ENCODE assay signal across 28 cellular contexts in the genomic region with DNA sequence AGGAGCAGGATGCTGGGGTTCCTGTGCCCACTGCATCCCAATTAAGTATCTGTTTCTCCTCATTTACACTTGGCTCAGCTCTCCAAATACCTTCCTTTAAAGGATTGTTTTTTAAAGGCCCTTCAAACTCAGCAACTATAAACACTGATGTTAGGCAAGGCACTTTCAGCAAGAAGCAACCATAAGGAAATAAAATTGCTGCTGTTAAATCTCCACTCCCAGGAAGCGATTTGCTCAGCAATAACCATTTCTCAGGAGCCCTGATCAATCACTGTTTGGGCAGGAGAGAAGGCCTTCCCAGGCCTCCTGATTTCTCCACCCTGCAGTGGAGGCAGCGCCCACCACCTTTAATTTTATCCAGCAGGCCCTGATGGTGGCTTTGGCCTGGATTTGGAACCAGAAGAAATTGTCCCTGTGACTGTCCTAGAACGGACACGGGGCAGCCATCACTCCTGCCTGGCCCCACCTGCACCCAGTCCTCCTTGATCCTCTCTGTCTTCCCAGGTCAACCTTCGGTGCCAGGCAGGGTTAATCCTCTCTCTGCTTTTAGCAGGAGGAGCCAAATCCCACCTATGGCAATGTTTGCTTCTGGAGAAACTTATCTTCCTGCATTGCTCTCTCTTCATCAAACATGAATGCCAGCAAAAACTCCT.
DNase-seq lines count a peak whose midpoint lies in the region; ATAC-seq and TF ChIP-seq lines count a peak whose summit lies in the region.
"Had no signal": no experiment of that assay in that cellular context is flagged by ENCODE, and none has a peak within 500 bp of the region (broad histone marks: within the 10 kb centered on the region; RNA-seq: fewer than 3 reads in every experiment).

No MANE protein-coding gene starts in this region.

- no peaks in the 10 kb centered on the region for H3K36me3 Mint-ChIP-seq in activated CD4-positive, alpha-beta memory T cell treated with anti-CD3 and anti-CD28 coated beads, Interleukin-2, amount 10 ng/mL, durations not matched to agents 7 days and 5 days (ENCODE audit: low read depth)
- H3K36me3 Mint-ChIP-seq: activated naive CD8-positive, alpha-beta T cell; CD4-positive, CD25-positive, alpha-beta regulatory T cell; stimulated activated naive B cell treated with anti-CD40 and anti-IgM and Interleukin-4, amounts not matched to agents 10 μg/mL and 1 μg/mL and 100 μg/mL, for 72 hours; T-cell had no signal

- H3K9me3 Mint-ChIP-seq in activated CD4-positive, alpha-beta memory T cell treated with anti-CD3 and anti-CD28 coated beads, Interleukin-2, amount 10 ng/mL, durations not matched to agents 7 days and 5 days, result no peaks in the 10 kb centered on the region
- H3K9me3 Mint-ChIP-seq: activated CD4-positive, alpha-beta T cell treated with anti-CD3 and anti-CD28 coated beads, Interleukin-2, amount 10 ng/mL, durations not matched to agents 24 days and 14 days; endodermal cell; HFFc6; immature natural killer cell; naive thymus-derived CD4-positive, alpha-beta T cell; T-cell had no signal

- ATAC-seq in HG02938 (IDR thresholded peaks at IDR 0.05; ENCODE audit: unreplicated experiment) (no peak), HG02763 (IDR thresholded peaks at IDR 0.05; ENCODE audit: unreplicated experiment) (no peak), HG03039 (IDR thresholded peaks at IDR 0.05; ENCODE audit: unreplicated experiment) (no peak)
- ATAC-seq: A549; gastrocnemius medialis; naive thymus-derived CD4-positive, alpha-beta T cell; stimulated activated naive B cell treated with anti-CD40 and anti-IgM and Interleukin-4, amounts not matched to agents 10 μg/mL and 1 μg/mL and 100 μg/mL, for 72 hours; T-cell had no signal

- no peaks in the 10 kb centered on the region for H3K4me1 Mint-ChIP-seq in activated CD4-positive, alpha-beta memory T cell treated with anti-CD3 and anti-CD28 coated beads, Interleukin-2, amount 10 ng/mL, durations not matched to agents 7 days and 5 days
- H3K4me1 Mint-ChIP-seq: activated CD4-positive, alpha-beta T cell treated with anti-CD3 and anti-CD28 coated beads, Interleukin-2, amount 10 ng/mL, durations not matched to agents 24 days and 14 days; CD4-positive, CD25-positive, alpha-beta regulatory T cell; immature natural killer cell; stimulated activated naive B cell treated with anti-CD40 and anti-IgM and Interleukin-4, amounts not matched to agents 10 μg/mL and 1 μg/mL and 100 μg/mL, for 72 hours; T-cell had no signal

- no peaks in the 10 kb centered on the region for H3K9me3 ChIP-seq in left ventricle myocardium inferior (replicated peaks)
- H3K9me3 ChIP-seq: A549, gastrocnemius medialis had no signal

- H3K4me3 Mint-ChIP-seq in activated CD4-positive, alpha-beta memory T cell treated with anti-CD3 and anti-CD28 coated beads, Interleukin-2, amount 10 ng/mL, durations not matched to agents 7 days and 5 days, result no peak overlapping the region
- H3K4me3 Mint-ChIP-seq: activated CD4-positive, alpha-beta T cell treated with anti-CD3 and anti-CD28 coated beads, Interleukin-2, amount 10 ng/mL, durations not matched to agents 24 days and 14 days; activated naive CD8-positive, alpha-beta T cell; CD4-positive, CD25-positive, alpha-beta regulatory T cell; endodermal cell; HFFc6; immature natural killer cell; naive thymus-derived CD4-positive, alpha-beta T cell; stimulated activated naive B cell treated with anti-CD40 and anti-IgM and Interleukin-4, amounts not matched to agents 10 μg/mL and 1 μg/mL and 100 μg/mL, for 72 hours; T-cell had no signal

- intact Hi-C loops in left ventricle myocardium inferior (cut with micrococcal nuclease), result no loop called here
- intact Hi-C loops in cardiac septum (cut with DNase I), result loop anchor here (5.0 kb wide), 1 partner anchor 49 kb away; no protein-coding TSS in a partner anchor

- H3K4me3 ChIP-seq in left ventricle myocardium inferior, result no peak overlapping the region
- peak overlapping the region; percentile 28 for H3K4me3 ChIP-seq in rectal smooth muscle tissue (ENCODE audit: low read length)
- H3K4me3 ChIP-seq: A549, gastrocnemius medialis had no signal

- peak overlapping the region; percentile 63 for H3K27ac ChIP-seq in left ventricle myocardium inferior (replicated peaks)
- no peak overlapping the region for H3K27ac ChIP-seq in rectal smooth muscle tissue (ENCODE audit: low read depth, low read length)
- H3K27ac ChIP-seq: A549, gastrocnemius medialis had no signal

- no peak overlapping the region for H3K9ac ChIP-seq in rectal smooth muscle tissue (ENCODE audit: low read length)

- DNase-seq in left ventricle myocardium inferior, result no peak
- no peak for DNase-seq in cardiac septum (ENCODE audit: low spot score)
- peak; percentile 68 for DNase-seq in mesenteric fat pad (ENCODE audit: low spot score)
- DNase-seq in activated CD4-positive, alpha-beta memory T cell treated with anti-CD3 and anti-CD28 coated beads, Interleukin-2, amount 10 ng/mL, durations not matched to agents 7 days and 5 days, result no peak
- DNase-seq: activated CD4-positive, alpha-beta T cell treated with anti-CD3 and anti-CD28 coated beads, Interleukin-2, amount 10 ng/mL, durations not matched to agents 24 days and 14 days; activated effector memory CD4-positive, alpha-beta T cell treated with Interleukin-2 at 50 U/mL for 16 hours; CD4-positive, CD25-positive, alpha-beta regulatory T cell; central memory CD4-positive, alpha-beta T cell; dermis blood vessel endothelial cell; endodermal cell; gastrocnemius medialis; HFFc6; immature natural killer cell; KBM-7; naive thymus-derived CD4-positive, alpha-beta T cell; NCI-H1092; NCI-H1694; NCI-H446 treated with DMSO at 0.1 percent for 48 hours; NCI-H774; occipital lobe; stimulated activated naive B cell treated with anti-CD40 and anti-IgM and Interleukin-4, amounts not matched to agents 10 μg/mL and 1 μg/mL and 100 μg/mL, for 72 hours; T-cell had no signal

- H3K4me1 ChIP-seq in left ventricle myocardium inferior (peaks cover 60% of the 10 kb centered on the region), rectal smooth muscle tissue (ENCODE audit: control insufficient read depth, insufficient read depth, low read length) (peaks cover 6% of the 10 kb centered on the region)
- H3K4me1 ChIP-seq: A549, gastrocnemius medialis had no signal

- TF ChIP-seq CTCF in left ventricle myocardium inferior (IDR thresholded peaks at IDR 0.05; ENCODE audit: borderline replicate concordance), result no peak

- CTCF ChIA-PET in activated CD4-positive, alpha-beta memory T cell treated with anti-CD3 and anti-CD28 coated beads, Interleukin-2, amount 10 ng/mL, durations not matched to agents 7 days and 5 days (lab: Charles Lee), result no interaction called here

- POLR2A ChIA-PET in activated CD4-positive, alpha-beta memory T cell treated with anti-CD3 and anti-CD28 coated beads, Interleukin-2, amount 10 ng/mL, durations not matched to agents 7 days and 5 days (lab: Charles Lee), result no interaction called here

- H3K27me3 ChIP-seq in left ventricle myocardium inferior (ENCODE audit: low read depth), result no peaks in the 10 kb centered on the region
- H3K27me3 ChIP-seq in rectal smooth muscle tissue (ENCODE audit: control insufficient read depth, insufficient read depth, low read length), result no peaks in the 10 kb centered on the region

- H3K27ac Mint-ChIP-seq in activated CD4-positive, alpha-beta memory T cell treated with anti-CD3 and anti-CD28 coated beads, Interleukin-2, amount 10 ng/mL, durations not matched to agents 7 days and 5 days, result no peak overlapping the region
- H3K27ac Mint-ChIP-seq: activated CD4-positive, alpha-beta T cell treated with anti-CD3 and anti-CD28 coated beads, Interleukin-2, amount 10 ng/mL, durations not matched to agents 24 days and 14 days; activated naive CD8-positive, alpha-beta T cell; endodermal cell; HFFc6; immature natural killer cell; naive thymus-derived CD4-positive, alpha-beta T cell; stimulated activated naive B cell treated with anti-CD40 and anti-IgM and Interleukin-4, amounts not matched to agents 10 μg/mL and 1 μg/mL and 100 μg/mL, for 72 hours; T-cell had no signal

- peaks cover 23% of the 10 kb centered on the region for H3K27me3 Mint-ChIP-seq in activated CD4-positive, alpha-beta memory T cell treated with anti-CD3 and anti-CD28 coated beads, Interleukin-2, amount 10 ng/mL, durations not matched to agents 7 days and 5 days
- H3K27me3 Mint-ChIP-seq: CD4-positive, CD25-positive, alpha-beta regulatory T cell had no signal

- H3K36me3 ChIP-seq in left ventricle myocardium inferior, result no peaks in the 10 kb centered on the region
- H3K36me3 ChIP-seq in rectal smooth muscle tissue (ENCODE audit: control insufficient read depth, insufficient read depth, low read length), result no peaks in the 10 kb centered on the region
- H3K36me3 ChIP-seq: gastrocnemius medialis had no signal
